In genomic region chr1:94061513-94062443, GRCh38 we compare ENCODE assay signal across 7 cellular contexts. TPM values are rescaled to one million over a fixed set of nuclear protein-coding genes. Genes with fewer than 3 reads are reported as not detected.
DNase-seq lines count a peak whose midpoint lies in the region; ATAC-seq, FAIRE-seq and TF ChIP-seq lines count a peak whose summit lies in the region.

No MANE protein-coding gene starts in this region.

- H3K9me3 ChIP-seq in Panc1 (ENCODE audit: control insufficient read depth, insufficient read depth, low read depth, low read length) (no peaks in the 10 kb centered on the region), GM12878 (replicated peaks; ENCODE audit: control insufficient read depth, insufficient read depth, low read length) (no peaks in the 10 kb centered on the region), spleen (no peaks in the 10 kb centered on the region)

- RAD21 ChIA-PET in GM12878 (lab: Charles Lee; ENCODE audit: unreplicated experiment), result interaction anchor here (0.6 to 5.0 kb wide), 5 partner anchors 15 to 743 kb away, joined by 3 to 79 read pairs (median 3); no protein-coding TSS in a partner anchor

- BruUV-seq in Panc1 (replicated peaks; lab: Mats Ljungman, UMichigan), result no TSS peak
- BruUV-seq in GM12878 (replicated peaks; lab: Mats Ljungman, UMichigan), result no TSS peak

- ATAC-seq in GM21423 (IDR thresholded peaks at IDR 0.05; ENCODE audit: unreplicated experiment) (peak; percentile 78), Panc1 (peak; percentile 93), GM12878 (peak; percentile 95)

- CTCF ChIA-PET in Panc1 (lab: Charles Lee) (interaction anchor here (0.6 kb wide), 1 partner anchor 275 kb away, joined by 6 read pairs; no protein-coding TSS in a partner anchor), GM12878 (lab: Yijun Ruan, JAX) (interaction anchor here (0.6 to 9.4 kb wide), 27 partner anchors 9 to 1851 kb away, joined by 3 to 173 read pairs (median 4); no protein-coding TSS in a partner anchor)

- TF ChIP-seq POLR2A in GM12878 (IDR thresholded peaks at IDR 0.05; ENCODE audit: low read depth, low read length), result no peak
- no peak for TF ChIP-seq POLR2A in spleen (IDR thresholded peaks at IDR 0.05)

- no peak overlapping the region for H3K9ac ChIP-seq in GM12878 (ENCODE audit: control insufficient read depth, insufficient read depth, low read length)

- H3K4me3 ChIP-seq in Panc1 (ENCODE audit: low read depth in 2 of 2, low read length in 2 of 2) (no peak overlapping the region), GM12878 (no peak overlapping the region), spleen (no peak overlapping the region)

- 13% methylated on average over 5 of the region's 5 CpGs for whole genome bisulfite sequencing in GM12878 (ENCODE audit: insufficient coverage, insufficient replicate concordance, low lambda C conversion rate, missing lambda C conversion rate)
- 14 to 22% (median 16%) methylated on average over 5 of the region's 5 CpGs for WGBS in spleen, 5 donors

- H4K20me1 ChIP-seq in GM12878 (ENCODE audit: control insufficient read depth, insufficient read depth), result no peaks in the 10 kb centered on the region

- TF ChIP-seq EP300 in GM12878 (IDR thresholded peaks at IDR 0.05; ENCODE audit: borderline replicate concordance in 1 of 2, control insufficient read depth in 1 of 2, low read depth in 2 of 2, low read length in 2 of 2), result no peak

- POLR2A ChIA-PET in Panc1 (lab: Charles Lee) (no interaction called here), GM12878 (lab: Charles Lee) (no interaction called here)

- intact Hi-C loops in Panc1 (cut with micrococcal nuclease; ENCODE audit: unreplicated experiment), result loop anchor here (5.0 kb wide), 1 partner anchor 101 kb away; no protein-coding TSS in a partner anchor
- intact Hi-C loops in GM12878 (cut with micrococcal nuclease; ENCODE audit: unreplicated experiment), result loop anchor here (1.0 to 10.0 kb wide), 5 partner anchors 126 to 746 kb away; partner anchors contain the start of gene ARHGAP29
- intact Hi-C loops in spleen (cut with DNase I; ENCODE audit: low total_unique reads), result no loop called here

- H3K27me3 ChIP-seq in Panc1 (ENCODE audit: control insufficient read depth, insufficient read depth, low read length), result no peaks in the 10 kb centered on the region
- no peaks in the 10 kb centered on the region; a peak in 1 of 4 replicates for H3K27me3 ChIP-seq in GM12878 (replicated peaks in 1 of 2; ENCODE audit: control insufficient read depth in 2 of 2, insufficient read depth in 2 of 2, low read length in 1 of 2)
- H3K27me3 ChIP-seq in spleen (replicated peaks in 1 of 7), result peaks cover 0 to 16% (median 0%) of the 10 kb centered on the region in 7 donors

- no peaks in the 10 kb centered on the region for H3K79me2 ChIP-seq in GM12878 (ENCODE audit: control insufficient read depth, insufficient read depth, low read length)

- peak; percentile 73 for TF ChIP-seq RAD21 in GM12878 (IDR thresholded peaks at IDR 0.05; ENCODE audit: insufficient read depth, low read depth, low read length)

- peak overlapping the region; percentile 99 for H3K27ac ChIP-seq in Panc1 (ENCODE audit: low read length)
- H3K27ac ChIP-seq in GM12878 (ENCODE audit: control insufficient read depth, insufficient read depth), result no peak overlapping the region
- H3K27ac ChIP-seq in spleen, result peak overlapping the region in 5 of 8 donors; percentile 18 to 76 (median 61)

- in situ Hi-C loops in Panc1 (cut with HindIII; ENCODE audit: low pct_unique_long_range_greater_than_20kb, low sequenced_read_pairs) (no loop called here), GM12878 (cut with MboI) (loop anchor here (5.0 to 10.0 kb wide), 3 partner anchors 276 to 743 kb away; no protein-coding TSS in a partner anchor)

- no peak overlapping the region for H2AFZ ChIP-seq in GM12878 (ENCODE audit: control insufficient read depth, low read depth, low read length)

- H3K36me3 ChIP-seq in Panc1 (ENCODE audit: control insufficient read depth, insufficient read depth, low read length) (no peaks in the 10 kb centered on the region), GM12878 (ENCODE audit: control insufficient read depth in 2 of 2, insufficient read depth in 2 of 2, low read length in 1 of 2) (no peaks in the 10 kb centered on the region), spleen (no peaks in the 10 kb centered on the region)

- no peak overlapping the region for H3K4me2 ChIP-seq in GM12878 (ENCODE audit: control insufficient read depth, insufficient read depth)

- peak; percentile 81 for TF ChIP-seq CTCF in Panc1 (IDR thresholded peaks at IDR 0.05)
- TF ChIP-seq CTCF in GM12878 (IDR thresholded peaks at IDR 0.05 in 2 of 3, conservative IDR thresholded peaks at IDR 0.05 in 1 of 3; ENCODE audit: control insufficient read depth in 2 of 3, extremely low read depth in 1 of 3, insufficient read depth in 1 of 3, low read depth in 3 of 3, low read length in 3 of 3), result peak; percentile 84 to 89 (median 86)
- peak; percentile 36 to 90 (median 77) for TF ChIP-seq CTCF in spleen (IDR thresholded peaks at IDR 0.05 in 8 of 11, conservative IDR thresholded peaks at IDR 0.05 in 3 of 11)

- H3K4me1 ChIP-seq in Panc1 (ENCODE audit: control insufficient read depth, insufficient read depth, low read length) (peaks cover 6% of the 10 kb centered on the region), GM12878 (ENCODE audit: control insufficient read depth, insufficient read depth, low read length) (no peaks in the 10 kb centered on the region), spleen (peaks cover 0 to 33% (median 21%) of the 10 kb centered on the region in 6 donors)

- peak; percentile 44 for FAIRE-seq in GM12878 (lab: Jason Lieb, UNC)

- peak; percentile 92 for DNase-seq in GM03348 (ENCODE audit: low spot score)
- peak; percentile 80 for DNase-seq in HPDE6-E6E7 (ENCODE audit: extremely low spot score)
- peak; percentile 66 for DNase-seq in Panc1 (ENCODE audit: low read depth, low spot score)
- DNase-seq in GM12878 (ENCODE audit: low read depth, low spot score), result no peak
- peak; percentile 72 for DNase-seq in inferior parietal cortex (ENCODE audit: extremely low spot score)
- DNase-seq in spleen, result no peak

- SMC1A ChIA-PET in GM12878 (lab: Charles Lee; ENCODE audit: uncharacterized antibody, unreplicated experiment), result interaction anchor here (1.0 to 5.9 kb wide), 8 partner anchors 11 to 414 kb away, joined by 3 to 79 read pairs (median 6); no protein-coding TSS in a partner anchor

TF ChIP-seq in GM12878, 131 proteins besides CTCF, POLR2A, EP300 and RAD21:
- peak; percentile 76 for TF ChIP-seq YY1 (IDR thresholded peaks at IDR 0.05; ENCODE audit: low read depth, low read length)
- no peak for TF ChIP-seq ELK1 (IDR thresholded peaks at IDR 0.05; ENCODE audit: low read depth, low read length)
- peak; percentile 3; the same call in 1 of the 2 replicates for TF ChIP-seq ATF3 (IDR thresholded peaks at IDR 0.05; ENCODE audit: borderline replicate concordance, extremely low read depth, low read depth, low read length)
- TF ChIP-seq SMC3 (IDR thresholded peaks at IDR 0.05; ENCODE audit: borderline replicate concordance, low read length), result peak; percentile 93
- peak; percentile 30; the same call in 1 of the 2 replicates for TF ChIP-seq CHD2 (IDR thresholded peaks at IDR 0.05; ENCODE audit: borderline replicate concordance, low read depth, low read length)

RNA-seq across cellular contexts. Expression of gene ABCA4, which starts 59.2 kb away (rescaled TPM):
- 1.5 TPM for total RNA-seq in Panc1 (2021; ENCODE audit: unreplicated experiment)
- polyA plus RNA-seq in Panc1 (2012; ENCODE audit: insufficient read length), result 3.2 TPM
- not detected in 2 replicates for total RNA-seq in GM12878 (2013; cell fraction: nucleolus; rRNA removed)
- total RNA-seq in GM12878 (2014; rRNA removed), result 0.06 TPM in 1 of 2 replicates, not detected in the other
- not detected in 2 replicates for total RNA-seq in GM12878 (2014; rRNA removed; fragmentation: Illumina TruSeq; extraction: Trizol)
- 0.24 and 0.28 TPM in 2 replicates for total RNA-seq in GM12878 (2021)
- polyA plus RNA-seq in GM12878 (2011; ENCODE audit: low read depth), result not detected
- 0.03 and 0.09 TPM in 2 replicates for polyA plus RNA-seq in GM12878 (2011; rRNA removed)
- polyA plus RNA-seq in GM12878 (2011; cell fraction: cytosol; rRNA removed), result 0.05 and 0.09 TPM in 2 replicates
- polyA plus RNA-seq in GM12878 (2011; cell fraction: nucleus; rRNA removed), result 0.10 and 0.37 TPM in 2 replicates
- polyA plus RNA-seq in GM12878 (2012), result 0.03 and 0.06 TPM in 2 replicates
- polyA plus RNA-seq in GM12878 (2014; fragmentation: Illumina TruSeq; extraction: Trizol), result 0.03 TPM in 1 of 2 replicates, not detected in the other
- polyA plus RNA-seq in GM12878 (2014; fragmentation: Nextera tagmentation; extraction: Ambion mirVana), result not detected
- 0.17 TPM in 1 of 2 replicates, not detected in the other for polyA plus RNA-seq in GM12878 (2014; rRNA removed)
- polyA plus RNA-seq in GM12878 (2016; fragmentation: Nextera tagmentation; extraction: Ambion mirVana), result under 1 TPM; 0.11 to 0.16 TPM
- polyA minus RNA-seq in GM12878 (2011; rRNA and poly(A)+ RNA removed), result 0.21 TPM in 1 of 2 replicates, not detected in the other
- not detected in 2 replicates for polyA minus RNA-seq in GM12878 (2011; cell fraction: cytosol; rRNA and poly(A)+ RNA removed)
- not detected in 2 replicates for polyA minus RNA-seq in GM12878 (2011; cell fraction: nucleus; rRNA and poly(A)+ RNA removed)
- total RNA-seq in spleen, result under 1 TPM; 0.17 to 0.64 (median 0.26) TPM
- polyA plus RNA-seq in spleen, result under 1 TPM; 0.04 to 0.10 (median 0.05) TPM

Comparison
In these comparisons a context has a peak if more than half of its experiments do, and no peak if none do; other contexts are left out.
1. DNase-seq: peak in GM03348 (single experiment), HPDE6-E6E7 (single experiment), Panc1 (single experiment) and inferior parietal cortex (single experiment); none in GM12878 (single experiment) and spleen (single experiment).
2. Peak in every context shown above with its lines, with median percentiles within 50 percentile points of each other: ATAC-seq and CTCF ChIP-seq.